In the genomic region with DNA sequence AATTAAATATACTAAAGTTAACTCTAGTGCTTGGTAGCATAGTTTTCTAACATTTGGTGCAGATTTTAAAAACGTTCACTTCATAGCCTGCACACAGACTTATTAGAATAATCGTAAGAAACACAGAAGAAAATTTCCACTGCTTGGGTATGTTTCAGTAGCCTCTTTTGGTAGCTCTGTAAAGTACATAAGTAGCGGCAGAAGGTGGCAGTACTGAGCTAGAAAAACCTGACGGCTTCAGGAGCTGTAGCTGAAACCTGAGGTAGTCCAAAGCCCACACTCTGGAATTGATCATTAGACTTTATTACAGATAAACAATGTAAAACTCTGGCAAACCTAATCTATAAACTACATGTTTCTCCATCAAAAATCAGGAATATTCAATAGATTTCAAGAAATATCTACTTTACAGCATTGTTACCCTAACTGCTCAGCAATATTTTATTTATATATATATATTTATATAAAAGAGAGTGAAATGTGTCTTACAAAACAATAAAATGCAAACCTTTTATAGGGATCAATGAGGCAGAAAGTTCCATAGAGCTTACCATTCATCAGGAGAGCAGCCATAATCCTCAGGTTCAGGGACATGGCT, we compare ENCODE assay signal across 8 cellular contexts.
A peak's percentile ranks its signal among the peaks of the same experiment; 100 is the strongest.
DNase-seq lines count a peak whose midpoint lies in the region; ATAC-seq and TF ChIP-seq lines count a peak whose summit lies in the region.

No MANE protein-coding gene starts in this region.

- H3K4me1 Mint-ChIP-seq in chondrocyte (ENCODE audit: low read depth): no peaks in the 10 kb centered on the region

- H3K4me3 Mint-ChIP-seq in chondrocyte (ENCODE audit: unreplicated experiment): no peak overlapping the region

- peaks cover 17% of the 10 kb centered on the region for H3K27me3 Mint-ChIP-seq in chondrocyte (ENCODE audit: low read depth)

- H3K9me3 Mint-ChIP-seq in chondrocyte (ENCODE audit: low read depth): no peaks in the 10 kb centered on the region

- TF ChIP-seq CTCF in chondrocyte (IDR thresholded peaks at IDR 0.05): peak; percentile 90

- peak; percentile 98 for ATAC-seq in GM18909 (IDR thresholded peaks at IDR 0.05; ENCODE audit: poor library complexity, unreplicated experiment)
- ATAC-seq in HG03135 (IDR thresholded peaks at IDR 0.05; ENCODE audit: unreplicated experiment): peak; percentile 92
- ATAC-seq in left lobe of liver: peak; percentile 96

- DNase-seq in Ammon's horn (ENCODE audit: low spot score) (peak; percentile 90), NCI-H2196 (lab: John Stamatoyannopoulos, UW; ENCODE audit: unreplicated experiment) (peak; percentile 46), chondrocyte (ENCODE audit: low spot score) (no peak), left lobe of liver (ENCODE audit: low spot score) (peak; percentile 59)
- DNase-seq in activated CD4-positive, CD25-positive, alpha-beta regulatory T cell (lab: John Stamatoyannopoulos, UW): peak; percentile 16 to 37 (median 34)
- peak; percentile 8 to 38 (median 30) for DNase-seq in stimulated activated CD4-positive, alpha-beta T cell treated with anti-CD3 and anti-CD28 coated beads, TNF-alpha, amount 100 ng/mL, for 1 hour (ENCODE audit: low read depth in 3 of 3, low spot score in 1 of 3)

- no peaks in the 10 kb centered on the region for H3K36me3 Mint-ChIP-seq in chondrocyte (ENCODE audit: low read depth)

- no peak overlapping the region for H3K27ac Mint-ChIP-seq in chondrocyte (ENCODE audit: unreplicated experiment)
